ENCODE assay signal across 7 cellular contexts in genomic region chr11:73359930-73360742, GRCh38. TPM values are rescaled to one million over a fixed set of nuclear protein-coding genes. Genes with fewer than 3 reads are reported as not detected.
A peak's percentile ranks its signal among the peaks of the same experiment; 100 is the strongest.
DNase-seq lines count a peak whose midpoint lies in the region; ATAC-seq and TF ChIP-seq lines count a peak whose summit lies in the region.

No MANE protein-coding gene starts in this region.

- no peak overlapping the region for H3K4me3 ChIP-seq in hepatocyte

- H3K4me2 ChIP-seq in hepatocyte, result no peak overlapping the region

- H3K9me2 ChIP-seq in hepatocyte (replicated peaks; ENCODE audit: insufficient read depth), result no peaks in the 10 kb centered on the region

- no peaks in the 10 kb centered on the region for H3K27me3 Mint-ChIP-seq in activated T-cell treated with anti-CD3 and anti-CD28 coated beads, Interleukin-2, amount 50 U/mL, for 4 hours (ENCODE audit: low read depth)

- TF ChIP-seq CTCF in GM10266 (IDR thresholded peaks at IDR 0.05; ENCODE audit: control insufficient read depth, insufficient read depth, low read depth, missing control alignments) (peak; percentile 33), hepatocyte (IDR thresholded peaks at IDR 0.05; ENCODE audit: poor library complexity) (peak; percentile 33)

- no peaks in the 10 kb centered on the region for H3K27me3 ChIP-seq in hepatocyte

- no peaks in the 10 kb centered on the region for H3K9me3 ChIP-seq in hepatocyte (ENCODE audit: low read depth)

- H3K4me1 Mint-ChIP-seq in activated T-cell treated with anti-CD3 and anti-CD28 coated beads, Interleukin-2, amount 50 U/mL, for 4 hours (ENCODE audit: low read depth), result no peaks in the 10 kb centered on the region

- no peaks in the 10 kb centered on the region for H3K4me1 ChIP-seq in hepatocyte (ENCODE audit: insufficient read depth)

- H3K36me3 ChIP-seq in hepatocyte (replicated peaks; ENCODE audit: insufficient read depth, low read depth), result no peaks in the 10 kb centered on the region

- no peaks in the 10 kb centered on the region for H4K20me1 ChIP-seq in hepatocyte (ENCODE audit: insufficient read depth, poor library complexity, severe bottlenecking)

- H2AFZ ChIP-seq in hepatocyte, result no peak overlapping the region

- 89% methylated on average over 19 of the region's 19 CpGs for WGBS in hepatocyte (ENCODE audit: low lambda C conversion rate, missing lambda C conversion rate)

- H3K36me3 Mint-ChIP-seq in activated T-cell treated with anti-CD3 and anti-CD28 coated beads, Interleukin-2, amount 50 U/mL, for 4 hours (ENCODE audit: insufficient read depth), result no peaks in the 10 kb centered on the region

- no peak overlapping the region for H3K4me3 Mint-ChIP-seq in activated T-cell treated with anti-CD3 and anti-CD28 coated beads, Interleukin-2, amount 50 U/mL, for 4 hours

- DNase-seq in GM10266 (ENCODE audit: extremely low spot score), result peak; percentile 53
- peak; percentile 12 for DNase-seq in MV-4-11 (lab: John Stamatoyannopoulos, UW)
- DNase-seq in activated T-cell treated with anti-CD3 and anti-CD28 coated beads, Interleukin-2, amount 50 U/mL, for 4 hours, result peak; percentile 27
- peak; percentile 43 for DNase-seq in hepatocyte (ENCODE audit: low spot score)
- no peak for DNase-seq in OCI-M2 (lab: John Stamatoyannopoulos, UW; ENCODE audit: unreplicated experiment)

- H3K27ac ChIP-seq in hepatocyte, result no peak overlapping the region

- no peaks in the 10 kb centered on the region for H3K79me2 ChIP-seq in hepatocyte

- peak in 1 of 2 donors; percentile 23 for ATAC-seq in activated T-cell treated with anti-CD3 and anti-CD28 coated beads, Interleukin-2, amount 50 U/mL, for 4 hours
- ATAC-seq in HG02970 (IDR thresholded peaks at IDR 0.05; ENCODE audit: low FRiP score, unreplicated experiment) (no peak), HG02870 (IDR thresholded peaks at IDR 0.05; ENCODE audit: unreplicated experiment) (no peak)

- H3K9me3 Mint-ChIP-seq in activated T-cell treated with anti-CD3 and anti-CD28 coated beads, Interleukin-2, amount 50 U/mL, for 4 hours, result no peaks in the 10 kb centered on the region

RNA-seq across cellular contexts. Expression of gene RELT, which starts 16.1 kb away (rescaled TPM):
- total RNA-seq in activated T-cell treated with anti-CD3 and anti-CD28 coated beads, Interleukin-2, amount 50 U/mL, for 4 hours, result 10 to 100 TPM; 31.3 to 36.6 (median 32.5) TPM
- 2.3 and 3.4 TPM in 2 replicates for total RNA-seq in hepatocyte
- 1.6 and 2.7 TPM in 2 replicates for polyA plus RNA-seq in hepatocyte

RNA-seq across cellular contexts. Expression of gene ARHGEF17, which starts 52.1 kb away (rescaled TPM):
- total RNA-seq in activated T-cell treated with anti-CD3 and anti-CD28 coated beads, Interleukin-2, amount 50 U/mL, for 4 hours, result under 1 TPM; 0.13 to 0.27 (median 0.13) TPM
- total RNA-seq in hepatocyte, result 26.6 and 35.6 TPM in 2 replicates
- polyA plus RNA-seq in hepatocyte, result 30.2 and 36.2 TPM in 2 replicates

Comparison
In these comparisons a context has a peak if more than half of its experiments do, and no peak if none do; other contexts are left out.
1. RNA of gene ARHGEF17, which starts 52.1 kb away (total RNA-seq): 26.6 to 35.6 TPM in hepatocyte; 0.13 to 0.27 TPM in activated T-cell treated with anti-CD3 and anti-CD28 coated beads, Interleukin-2, amount 50 U/mL, for 4 hours; every median in the first group is over 10 times any median in the second.